Comparison of ENCODE assay signal across 17 cellular contexts in the genomic region with DNA sequence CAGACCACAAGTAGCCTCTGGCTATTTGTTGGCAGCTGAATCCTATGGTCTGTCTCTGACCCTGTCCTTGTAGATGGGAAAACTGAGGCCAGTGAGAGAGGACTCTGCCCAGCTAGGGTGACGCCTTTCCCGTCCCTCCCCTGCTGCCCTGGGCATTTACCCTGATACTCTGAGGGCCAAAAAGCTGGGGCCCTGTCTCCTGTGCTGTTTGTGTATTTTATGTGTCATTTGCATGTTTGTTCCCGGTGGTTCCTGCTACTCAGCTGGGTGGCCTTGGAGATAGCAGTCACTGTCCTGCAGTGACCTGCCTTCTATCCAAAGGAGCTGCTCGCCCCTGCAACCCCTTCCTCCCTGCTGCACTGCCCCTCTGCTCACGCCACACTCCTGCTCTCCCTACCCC. TPM values are rescaled to one million over a fixed set of nuclear protein-coding genes. Genes with fewer than 3 reads are reported as not detected.
DNase-seq lines count a peak whose midpoint lies in the region; ATAC-seq and TF ChIP-seq lines count a peak whose summit lies in the region.
"Had no signal": no experiment of that assay in that cellular context is flagged by ENCODE, and none has a peak within 500 bp of the region (broad histone marks: within the 10 kb centered on the region; RNA-seq: fewer than 3 reads in every experiment).

No MANE protein-coding gene starts in this region.

- no peak overlapping the region for H3K27ac ChIP-seq in adrenal gland
- H3K27ac ChIP-seq in osteoblast (ENCODE audit: low read depth, low read length): no peak overlapping the region
- H3K27ac ChIP-seq: GM23248 had no signal

- H3K9me3 ChIP-seq in adrenal gland (replicated peaks in 1 of 3) (no peaks in the 10 kb centered on the region), osteoblast (ENCODE audit: low read depth, low read length) (no peaks in the 10 kb centered on the region)

- no peak for TF ChIP-seq POLR2A in adrenal gland (IDR thresholded peaks at IDR 0.05)

- H3K4me3 ChIP-seq in adrenal gland: no peak overlapping the region
- H3K4me3 ChIP-seq in osteoblast (ENCODE audit: insufficient read depth, low read length): no peak overlapping the region
- H3K4me3 ChIP-seq: GM23248 had no signal

- no peaks in the 10 kb centered on the region for H3K79me2 ChIP-seq in osteoblast (ENCODE audit: insufficient read depth, low read length)

- DNase-seq in NCI-H526 treated with DMSO at 0.1 percent for 48 hours (lab: John Stamatoyannopoulos, UW) (peak; percentile 59), adrenal gland (peak in 6 of 7 donors; percentile 26 to 62 (median 49)), osteoblast (ENCODE audit: insufficient read length, low spot score, missing footprints) (peak; percentile 62), NCI-H748 treated with DMSO at 0.1 percent for 48 hours (lab: John Stamatoyannopoulos, UW) (no peak), GM03348 (ENCODE audit: low spot score) (no peak), NCI-H748 (lab: John Stamatoyannopoulos, UW; ENCODE audit: unreplicated experiment) (no peak)
- DNase-seq: C1 segment of cervical spinal cord; Calu3; CD4-positive, alpha-beta memory T cell; COR-L47; DMS53; DMS79 treated with DMSO at 0.1 percent for 48 hours; GF-D8; GM23248; H7; HCEC 1CT had no signal

- TF ChIP-seq CTCF in adrenal gland (IDR thresholded peaks at IDR 0.05): no peak
- TF ChIP-seq CTCF in osteoblast (IDR thresholded peaks at IDR 0.05; ENCODE audit: extremely low read depth, low read depth, low read length): no peak

- no peaks in the 10 kb centered on the region for H4K20me1 ChIP-seq in osteoblast (ENCODE audit: insufficient read depth, low read length)

- intact Hi-C loops in adrenal gland (cut with DNase I): no loop called here

- WGBS in adrenal gland, 4 donors: 34 to 62% (median 51%) methylated on average over 5 of the region's 5 CpGs

- peaks cover 6 to 9% of the 10 kb centered on the region in 2 donors for H3K4me1 ChIP-seq in adrenal gland (replicated peaks in 1 of 2)
- H3K4me1 ChIP-seq in osteoblast (ENCODE audit: insufficient read depth, low read length): no peaks in the 10 kb centered on the region

- no peak overlapping the region for H3K4me2 ChIP-seq in osteoblast (ENCODE audit: insufficient read depth, low read length)

- no peak overlapping the region for H2AFZ ChIP-seq in osteoblast (ENCODE audit: low read length)
- H2AFZ ChIP-seq: GM23248 had no signal

- ATAC-seq in GM21723 (IDR thresholded peaks at IDR 0.05; ENCODE audit: unreplicated experiment): no peak

- H3K36me3 ChIP-seq in adrenal gland (replicated peaks in 1 of 2) (peaks cover 0 to 11% of the 10 kb centered on the region in 2 donors), osteoblast (ENCODE audit: insufficient read depth, low read length) (peaks cover 45% of the 10 kb centered on the region)

- H3K27me3 ChIP-seq in adrenal gland (no peaks in the 10 kb centered on the region), osteoblast (ENCODE audit: insufficient read depth, low read length) (no peaks in the 10 kb centered on the region)

RNA-seq across cellular contexts. Expression of a gene that starts 41.2 kb away (rescaled TPM):
- 10 to 100 TPM; 37.0 to 73.8 (median 52.3) TPM for total RNA-seq in adrenal gland
- 10 to 100 TPM; 15.1 to 36.2 (median 17.9) TPM for polyA plus RNA-seq in adrenal gland
- total RNA-seq in osteoblast: 47.0 and 47.4 TPM in 2 replicates

Comparison
In these comparisons a context has a peak if more than half of its experiments do, and no peak if none do; other contexts are left out.
1. DNase-seq: peak in NCI-H526 treated with DMSO at 0.1 percent for 48 hours (single experiment), adrenal gland (6 of 7) and osteoblast (single experiment); none in NCI-H748 treated with DMSO at 0.1 percent for 48 hours (single experiment), GM03348 (single experiment) and NCI-H748 (single experiment).